In genomic region chr11:62786318-62787004, GRCh38 we compare ENCODE assay signal across 8 cellular contexts.
DNase-seq lines count a peak whose midpoint lies in the region; ATAC-seq and TF ChIP-seq lines count a peak whose summit lies in the region.

No MANE protein-coding gene starts in this region.

- H3K4me3 ChIP-seq in AG04449 (ENCODE audit: low read depth, low read length) (peak overlapping the region; percentile 95), cardiac fibroblast (replicated peaks in 1 of 2; ENCODE audit: low read depth in 2 of 2, low read length in 2 of 2) (peak overlapping the region; percentile 82 to 95)

- CTCF ChIA-PET in AG04449 (lab: Yijun Ruan, JAX): interaction anchor here (0.9 to 5.1 kb wide), 43 partner anchors 10 to 427 kb away, joined by 3 to 189 read pairs (median 5); partner anchors contain the start of genes POLR2G, STX5, TAF6L and TEX54

- TF ChIP-seq CTCF in AG04449 (IDR thresholded peaks at IDR 0.05; ENCODE audit: insufficient read depth, low read length, missing control alignments) (peak; percentile 100), cardiac fibroblast (IDR thresholded peaks at IDR 0.05; ENCODE audit: low read depth, low read length) (peak; percentile 99)

- DNase-seq in AG04449 (ENCODE audit: low read depth, low spot score): no peak
- DNase-seq in NCI-H2227 (lab: John Stamatoyannopoulos, UW; ENCODE audit: unreplicated experiment): peak; percentile 91
- peak; percentile 67 to 79 (median 74) for DNase-seq in activated CD4-positive, CD25-positive, alpha-beta regulatory T cell (lab: John Stamatoyannopoulos, UW)
- peak; percentile 84 to 86 for DNase-seq in cardiac fibroblast (ENCODE audit: low read depth in 2 of 2)
- peak; percentile 77 for DNase-seq in inferior parietal cortex (ENCODE audit: extremely low spot score)
- peak; percentile 69 to 81 for DNase-seq in stimulated activated CD4-positive, alpha-beta T cell treated with anti-CD3 and anti-CD28 coated beads, Interleukin-12 subunit alpha, Interleukin-12 subunit beta, amount 100 ng/mL, for 24 hours (ENCODE audit: low read depth in 2 of 2)

- ATAC-seq in GM18858 (IDR thresholded peaks at IDR 0.05; ENCODE audit: unreplicated experiment) (peak; percentile 41), HG03103 (IDR thresholded peaks at IDR 0.05; ENCODE audit: low read depth, unreplicated experiment) (peak; percentile 37)

- POLR2A ChIA-PET in AG04449 (lab: Yijun Ruan, JAX): interaction anchor here (0.7 to 3.7 kb wide), 15 partner anchors 9 to 95 kb away, joined by 3 to 41 read pairs (median 4); partner anchors contain the start of genes HNRNPUL2, TAF6L, TTC9C and ZBTB3
